Comparison of ENCODE assay signal across 9 cellular contexts in genomic region chr1:192575499-192576189, GRCh38. TPM values are rescaled to one million over a fixed set of nuclear protein-coding genes. Genes with fewer than 3 reads are reported as not detected.
A peak's percentile ranks its signal among the peaks of the same experiment; 100 is the strongest.
DNase-seq lines count a peak whose midpoint lies in the region; ATAC-seq and TF ChIP-seq lines count a peak whose summit lies in the region.
"Had no signal": no experiment of that assay in that cellular context is flagged by ENCODE, and none has a peak within 500 bp of the region (broad histone marks: within the 10 kb centered on the region; RNA-seq: fewer than 3 reads in every experiment).

RGS1 (plus strand) TSS chr1:192575773; CDS start chr1:192575793, 20 bp downstream.

- H3K4me3 ChIP-seq in mucosa of stomach (ENCODE audit: low read length) (no peak within 1 kb of the TSS), upper lobe of left lung (peak within 1 kb of the TSS in 3 of 4 donors; percentile 14 to 32 (median 25))

- TF ChIP-seq POLR2A in upper lobe of left lung (IDR thresholded peaks at IDR 0.05) = peak in 3 of 4 donors; percentile 57 to 95 (median 70)

- no peaks in the 10 kb centered on the region for H3K27me3 Mint-ChIP-seq in activated naive CD4-positive, alpha-beta T cell treated with anti-CD3 and anti-CD28 coated beads, Interleukin-2, amount 50 U/mL, for 24 hours

- DNase-seq in SKM-1 (lab: John Stamatoyannopoulos, UW; ENCODE audit: unreplicated experiment) (peak; percentile 95), upper lobe of left lung (peak in 1 of 2 donors; percentile 43), iPS-NIHi11 (ENCODE audit: low spot score) (no peak), NCI-H2227 (lab: John Stamatoyannopoulos, UW; ENCODE audit: unreplicated experiment) (no peak)

- peak within 1 kb of the TSS in 1 of 4 donors; percentile 56 for H3K27ac ChIP-seq in upper lobe of left lung

- H3K36me3 ChIP-seq in mucosa of stomach (ENCODE audit: control insufficient read depth, insufficient read depth, low read length) (no peaks in the 10 kb centered on the region), upper lobe of left lung (no peaks in the 10 kb centered on the region)

- peaks cover 13% of the 10 kb centered on the region for H3K36me3 Mint-ChIP-seq in activated naive CD4-positive, alpha-beta T cell treated with anti-CD3 and anti-CD28 coated beads, Interleukin-2, amount 50 U/mL, for 24 hours

- no peak for TF ChIP-seq CTCF in upper lobe of left lung (IDR thresholded peaks at IDR 0.05)

- WGBS in upper lobe of left lung, 2 donors = 41 to 56% methylated on average over 7 of the region's 7 CpGs

- H3K27me3 ChIP-seq in mucosa of stomach (ENCODE audit: control insufficient read depth, insufficient read depth, low read length) (no peaks in the 10 kb centered on the region), upper lobe of left lung (no peaks in the 10 kb centered on the region)

- peaks cover 94% of the 10 kb centered on the region for H3K4me1 Mint-ChIP-seq in activated naive CD4-positive, alpha-beta T cell treated with anti-CD3 and anti-CD28 coated beads, Interleukin-2, amount 50 U/mL, for 24 hours

- H3K9me3 Mint-ChIP-seq in activated naive CD4-positive, alpha-beta T cell treated with anti-CD3 and anti-CD28 coated beads, Interleukin-2, amount 50 U/mL, for 24 hours = no peaks in the 10 kb centered on the region

- H3K9me3 ChIP-seq in mucosa of stomach (ENCODE audit: control insufficient read depth, low read length) (no peaks in the 10 kb centered on the region), upper lobe of left lung (no peaks in the 10 kb centered on the region)

- H3K27ac Mint-ChIP-seq in activated naive CD4-positive, alpha-beta T cell treated with anti-CD3 and anti-CD28 coated beads, Interleukin-2, amount 50 U/mL, for 24 hours = peak within 1 kb of the TSS; percentile 98

- ATAC-seq in GM18520 (IDR thresholded peaks at IDR 0.05; ENCODE audit: unreplicated experiment) (peak; percentile 76), HG02884 (IDR thresholded peaks at IDR 0.05; ENCODE audit: unreplicated experiment) (peak; percentile 85), upper lobe of left lung (ENCODE audit: low FRiP score in 2 of 2) (peak; percentile 34 to 80)

- H3K4me1 ChIP-seq in mucosa of stomach (ENCODE audit: control insufficient read depth, insufficient read depth, low read length) = no peaks in the 10 kb centered on the region
- H3K4me1 ChIP-seq in upper lobe of left lung = no peaks in the 10 kb centered on the region

- H3K9ac ChIP-seq in mucosa of stomach (ENCODE audit: low read length) = peak within 1 kb of the TSS; percentile 3

- peak within 1 kb of the TSS; percentile 89 for H3K4me3 Mint-ChIP-seq in activated naive CD4-positive, alpha-beta T cell treated with anti-CD3 and anti-CD28 coated beads, Interleukin-2, amount 50 U/mL, for 24 hours

- TF ChIP-seq EP300 in upper lobe of left lung (IDR thresholded peaks at IDR 0.05) = peak in 2 of 4 donors; percentile 23 to 48

RNA-seq across cellular contexts. Expression of gene RGS1, which starts in this region (rescaled TPM):
- total RNA-seq in upper lobe of left lung = 10 to 100 TPM; 30.1 to 96.0 (median 48.5) TPM
- total RNA-seq: NCI-H460 had no signal
